In the genomic region with DNA sequence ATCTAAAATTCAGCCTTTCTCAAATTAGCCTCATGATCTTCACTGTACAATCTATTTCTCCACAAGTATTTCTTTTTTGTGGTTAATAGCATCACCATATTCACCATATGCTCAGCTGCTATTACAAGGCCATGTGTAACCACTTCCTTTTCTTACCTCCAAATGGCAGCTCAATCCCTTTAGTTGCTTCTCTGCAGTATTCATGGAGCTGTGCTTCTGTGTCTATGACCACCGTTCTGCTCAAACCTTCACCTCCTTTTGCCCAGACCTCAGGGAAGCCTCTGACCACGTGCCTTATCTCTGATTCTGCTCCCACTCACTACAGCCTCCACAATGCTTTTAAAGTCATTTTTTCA, we compare ENCODE assay signal across 15 cellular contexts.
DNase-seq lines count a peak whose midpoint lies in the region; ATAC-seq and TF ChIP-seq lines count a peak whose summit lies in the region.
"Had no signal": no experiment of that assay in that cellular context is flagged by ENCODE, and none has a peak within 500 bp of the region (broad histone marks: within the 10 kb centered on the region; RNA-seq: fewer than 3 reads in every experiment).

No MANE protein-coding gene starts in this region.

- intact Hi-C loops in uterus (cut with DNase I; ENCODE audit: low total_unique reads): no loop called here

- H3K4me3 ChIP-seq in DND-41 (ENCODE audit: low read depth in 1 of 2, low read length in 2 of 2) (no peak overlapping the region), astrocyte of the cerebellum (ENCODE audit: low read depth, low read length) (no peak overlapping the region), uterus (no peak overlapping the region)
- H3K4me3 ChIP-seq: HAP-1, SJCRH30 had no signal

- H3K4me1 ChIP-seq in DND-41 (ENCODE audit: insufficient read depth, low read length) (no peaks in the 10 kb centered on the region), uterus (no peaks in the 10 kb centered on the region)
- H3K4me1 ChIP-seq: HAP-1, SJCRH30 had no signal

- H4K20me1 ChIP-seq in DND-41 (ENCODE audit: insufficient read depth, low read length): no peaks in the 10 kb centered on the region

- in situ Hi-C loops in astrocyte of the cerebellum (cut with HindIII; ENCODE audit: low sequenced_read_pairs): no loop called here

- TF ChIP-seq POLR2A in uterus (IDR thresholded peaks at IDR 0.05): no peak

- no peak for TF ChIP-seq CTCF in DND-41 (IDR thresholded peaks at IDR 0.05; ENCODE audit: borderline replicate concordance, extremely low read depth, low read length, poor library complexity, severe bottlenecking)
- no peak for TF ChIP-seq CTCF in astrocyte of the cerebellum (IDR thresholded peaks at IDR 0.05; ENCODE audit: low read depth, low read length, missing control alignments)
- no peak for TF ChIP-seq CTCF in uterus (IDR thresholded peaks at IDR 0.05)

- no peaks in the 10 kb centered on the region for H3K9me3 ChIP-seq in DND-41 (ENCODE audit: insufficient read depth, low read length, severe bottlenecking)
- H3K9me3 ChIP-seq in uterus: no peaks in the 10 kb centered on the region
- H3K9me3 ChIP-seq: HAP-1, SJCRH30 had no signal

- H3K27me3 ChIP-seq in DND-41 (ENCODE audit: insufficient read depth, low read length, poor library complexity) (no peaks in the 10 kb centered on the region), uterus (no peaks in the 10 kb centered on the region)
- H3K27me3 ChIP-seq: SJCRH30 had no signal

- H3K79me2 ChIP-seq in DND-41 (ENCODE audit: insufficient read depth, low read length): no peaks in the 10 kb centered on the region
- H3K79me2 ChIP-seq: parathyroid adenoma had no signal

- ATAC-seq in DND-41 (ENCODE audit: insufficient read depth, low read depth): peak; percentile 27; the same call in 1 of the 3 replicates
- ATAC-seq in GM21367 (IDR thresholded peaks at IDR 0.05; ENCODE audit: unreplicated experiment): peak; percentile 73
- peak; percentile 66 for ATAC-seq in HG03469 (IDR thresholded peaks at IDR 0.05; ENCODE audit: unreplicated experiment)
- ATAC-seq: effector memory CD8-positive, alpha-beta T cell had no signal

- no peak overlapping the region for H3K9ac ChIP-seq in DND-41 (ENCODE audit: low read depth, low read length)
- H3K9ac ChIP-seq: parathyroid adenoma had no signal

- no peak overlapping the region for H3K27ac ChIP-seq in DND-41 (ENCODE audit: low read length)
- no peak overlapping the region for H3K27ac ChIP-seq in uterus
- H3K27ac ChIP-seq: parathyroid adenoma, SJCRH30 had no signal

- H3K36me3 ChIP-seq in DND-41 (ENCODE audit: insufficient read depth, low read length): no peaks in the 10 kb centered on the region
- H3K36me3 ChIP-seq in uterus: no peaks in the 10 kb centered on the region
- H3K36me3 ChIP-seq: HAP-1, SJCRH30 had no signal

- H2AFZ ChIP-seq in DND-41 (ENCODE audit: low read depth, low read length): no peak overlapping the region
- H2AFZ ChIP-seq: parathyroid adenoma had no signal

- DNase-seq in DND-41: no peak
- peak; percentile 22 for DNase-seq in astrocyte of the cerebellum (ENCODE audit: low read depth)
- DNase-seq in GF-D8 (lab: John Stamatoyannopoulos, UW): no peak
- no peak for DNase-seq in HuH-7.5 (ENCODE audit: low spot score)
- no peak for DNase-seq in occipital lobe (lab: John Stamatoyannopoulos, UW)
- no peak for DNase-seq in uterus
- DNase-seq: activated naive CD4-positive, alpha-beta T cell; effector memory CD8-positive, alpha-beta T cell; foreskin melanocyte; SJCRH30; stimulated activated CD4-positive, alpha-beta T cell treated with anti-CD3 and anti-CD28 coated beads, Interleukin-12 subunit alpha, Interleukin-12 subunit beta, amount 100 ng/mL, for 4 hours had no signal

- H3K4me2 ChIP-seq in DND-41 (ENCODE audit: insufficient read depth, low read length): no peak overlapping the region
